Comparison of ENCODE assay signal across 19 cellular contexts in the genomic region with DNA sequence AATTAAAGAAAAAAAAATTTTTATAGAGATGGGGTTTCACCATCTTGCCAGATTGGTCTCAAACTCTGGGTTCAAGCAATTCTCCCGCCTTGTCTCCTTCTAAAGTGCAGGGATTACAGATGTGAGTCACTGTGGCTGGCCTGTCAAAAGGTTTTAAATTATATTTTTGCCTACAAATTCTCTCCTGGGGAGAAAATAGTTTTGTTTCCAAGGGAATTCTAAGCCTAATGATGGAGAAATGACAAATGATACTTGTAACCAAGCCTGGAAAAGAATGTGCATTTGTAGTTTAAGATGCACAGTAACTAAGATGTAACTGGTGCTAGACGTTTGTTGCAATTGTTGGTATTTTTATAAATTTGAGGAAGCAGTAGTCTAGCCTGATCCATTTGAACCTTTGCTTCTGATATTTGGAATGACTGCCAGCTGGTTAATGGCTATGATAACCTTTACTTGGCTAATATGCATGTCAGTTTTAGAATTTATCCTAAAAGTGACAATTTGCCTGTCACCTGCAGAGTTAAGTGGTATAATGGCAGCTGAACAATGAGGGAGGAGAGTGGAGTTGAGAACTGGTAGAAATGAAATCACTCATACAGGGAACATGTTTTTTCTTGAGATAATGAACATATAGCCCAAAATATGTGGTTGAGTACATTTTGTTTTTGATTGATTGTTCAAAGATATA.
A peak's percentile ranks its signal among the peaks of the same experiment; 100 is the strongest.
DNase-seq lines count a peak whose midpoint lies in the region; TF ChIP-seq lines count a peak whose summit lies in the region.
"Had no signal": no experiment of that assay in that cellular context is flagged by ENCODE, and none has a peak within 500 bp of the region (broad histone marks: within the 10 kb centered on the region; RNA-seq: fewer than 3 reads in every experiment).

No MANE protein-coding gene starts in this region.

- no peak overlapping the region for H3K4me3 ChIP-seq in AG10803 (ENCODE audit: low read length)
- H3K4me3 ChIP-seq: esophagus squamous epithelium, testis had no signal

- no peak for TF ChIP-seq CTCF in AG10803 (conservative IDR thresholded peaks at IDR 0.05; ENCODE audit: low read length)

- DNase-seq in AG10803 (ENCODE audit: low read depth) (peak; percentile 40), LHCN-M2 (ENCODE audit: low read depth) (peak; percentile 24), NCI-H748 (lab: John Stamatoyannopoulos, UW; ENCODE audit: unreplicated experiment) (peak; percentile 84), iris pigment epithelial cell (ENCODE audit: low read depth) (peak; percentile 3), NOMO-1 treated with dmso at 0.1 percent for 144 hours (lab: John Stamatoyannopoulos, UW; ENCODE audit: unreplicated experiment) (no peak), NCI-H1694 treated with DMSO at 0.1 percent for 48 hours (lab: John Stamatoyannopoulos, UW) (no peak)
- no peak for DNase-seq in activated effector memory CD4-positive, alpha-beta T cell treated with Interleukin-2 at 50 U/mL for 16 hours
- no peak for DNase-seq in stimulated activated CD4-positive, alpha-beta T cell treated with anti-CD3 and anti-CD28 coated beads, Interleukin-2, amount 100 ng/mL, for 24 hours
- DNase-seq: activated CD4-positive, alpha-beta T cell treated with anti-CD3 and anti-CD28 coated beads, Interleukin-2, amount 10 ng/mL, durations not matched to agents 24 days and 14 days; aorta; CD4-positive, alpha-beta memory T cell; effector memory CD4-positive, alpha-beta T cell; esophagus squamous epithelium; glutamatergic neuron; HCEC 1CT; retina; RPMI8226; stimulated activated CD4-positive, alpha-beta T cell treated with anti-CD3 and anti-CD28 coated beads, Interleukin-12 subunit alpha, Interleukin-12 subunit beta, amount 100 ng/mL, for 4 hours; testis had no signal

Comparison
In these comparisons a context has a peak if more than half of its experiments do, and no peak if none do; other contexts are left out.
1. DNase-seq: peak in AG10803 (single experiment), LHCN-M2 (single experiment), NCI-H748 (single experiment) and iris pigment epithelial cell (single experiment); none in NOMO-1 treated with dmso at 0.1 percent for 144 hours (single experiment), activated effector memory CD4-positive, alpha-beta T cell treated with Interleukin-2 at 50 U/mL for 16 hours (single experiment), stimulated activated CD4-positive, alpha-beta T cell treated with anti-CD3 and anti-CD28 coated beads, Interleukin-2, amount 100 ng/mL, for 24 hours (0 of 2) and NCI-H1694 treated with DMSO at 0.1 percent for 48 hours (single experiment).